In genomic region chr1:203475012-203475981, GRCh38 we compare ENCODE assay signal across 8 cellular contexts. TPM values are rescaled to one million over a fixed set of nuclear protein-coding genes. Genes with fewer than 3 reads are reported as not detected.
DNase-seq lines count a peak whose midpoint lies in the region; ATAC-seq and TF ChIP-seq lines count a peak whose summit lies in the region.

Gene PRELP, plus strand, starts transcription at chr1:203475806. Its CDS starts 7,379 bp downstream, at chr1:203483185.

- DNase-seq in AG09319 (ENCODE audit: extremely low read depth, low read depth) (peak; percentile 38), NCI-H2107 (lab: John Stamatoyannopoulos, UW) (peak; percentile 43), occipital lobe (lab: John Stamatoyannopoulos, UW) (no peak), H4 (ENCODE audit: low spot score) (no peak)
- no peak for DNase-seq in activated T-helper 1 cell treated with anti-CD3 and anti-CD28 coated beads, Interleukin-12 subunit alpha, Interleukin-12 subunit beta, Interleukin-2, Interleukin-4 antibody, amounts not matched to agents 30 ng/mL and 10 ng/mL and 1 ng/mL, durations not matched to agents 14 hours and 24 hours and 36 hours (ENCODE audit: low spot score)

- H3K36me3 Mint-ChIP-seq in activated T-helper 1 cell treated with anti-CD3 and anti-CD28 coated beads, Interleukin-12 subunit alpha, Interleukin-12 subunit beta, Interleukin-2, Interleukin-4 antibody, amounts not matched to agents 30 ng/mL and 10 ng/mL and 1 ng/mL, durations not matched to agents 14 hours and 24 hours and 36 hours (ENCODE audit: low read depth): no peaks in the 10 kb centered on the region

- H3K4me1 Mint-ChIP-seq in activated T-helper 1 cell treated with anti-CD3 and anti-CD28 coated beads, Interleukin-12 subunit alpha, Interleukin-12 subunit beta, Interleukin-2, Interleukin-4 antibody, amounts not matched to agents 30 ng/mL and 10 ng/mL and 1 ng/mL, durations not matched to agents 14 hours and 24 hours and 36 hours (ENCODE audit: low read depth): peaks cover 15% of the 10 kb centered on the region

- H3K9me3 ChIP-seq in muscle layer of colon (ENCODE audit: low read length): no peaks in the 10 kb centered on the region

- no peaks in the 10 kb centered on the region for H3K27me3 ChIP-seq in muscle layer of colon (ENCODE audit: control insufficient read depth in 1 of 2, insufficient read depth in 2 of 2, low read length in 2 of 2)

- peaks cover 42% of the 10 kb centered on the region for H3K4me1 ChIP-seq in muscle layer of colon (ENCODE audit: insufficient read depth, low read length)

- H3K27ac Mint-ChIP-seq in activated T-helper 1 cell treated with anti-CD3 and anti-CD28 coated beads, Interleukin-12 subunit alpha, Interleukin-12 subunit beta, Interleukin-2, Interleukin-4 antibody, amounts not matched to agents 30 ng/mL and 10 ng/mL and 1 ng/mL, durations not matched to agents 14 hours and 24 hours and 36 hours: no peak within 1 kb of the TSS

- peak within 1 kb of the TSS; percentile 85 for H3K27ac ChIP-seq in muscle layer of colon (ENCODE audit: low read depth, low read length)

- peak within 1 kb of the TSS; percentile 7 to 67 for H3K4me3 ChIP-seq in muscle layer of colon (ENCODE audit: low read depth in 1 of 2, low read length in 2 of 2)

- no peaks in the 10 kb centered on the region for H3K36me3 ChIP-seq in muscle layer of colon (ENCODE audit: insufficient read depth, low read length)

- ATAC-seq in esophagus mucosa (peak; percentile 36), GM18498 (IDR thresholded peaks at IDR 0.05; ENCODE audit: unreplicated experiment) (no peak)

- H3K9me3 Mint-ChIP-seq in activated T-helper 1 cell treated with anti-CD3 and anti-CD28 coated beads, Interleukin-12 subunit alpha, Interleukin-12 subunit beta, Interleukin-2, Interleukin-4 antibody, amounts not matched to agents 30 ng/mL and 10 ng/mL and 1 ng/mL, durations not matched to agents 14 hours and 24 hours and 36 hours: no peaks in the 10 kb centered on the region

- TF ChIP-seq CTCF in AG09319 (IDR thresholded peaks at IDR 0.05; ENCODE audit: low read depth, low read length): peak; percentile 16

- H3K9ac ChIP-seq in muscle layer of colon (ENCODE audit: low read length): peak within 1 kb of the TSS; percentile 59

- intact Hi-C loops in activated T-helper 1 cell treated with anti-CD3 and anti-CD28 coated beads, Interleukin-12 subunit alpha, Interleukin-12 subunit beta, Interleukin-2, Interleukin-4 antibody, amounts not matched to agents 30 ng/mL and 10 ng/mL and 1 ng/mL, durations not matched to agents 14 hours and 24 hours and 36 hours (cut with micrococcal nuclease): no loop called here

- H3K27me3 Mint-ChIP-seq in activated T-helper 1 cell treated with anti-CD3 and anti-CD28 coated beads, Interleukin-12 subunit alpha, Interleukin-12 subunit beta, Interleukin-2, Interleukin-4 antibody, amounts not matched to agents 30 ng/mL and 10 ng/mL and 1 ng/mL, durations not matched to agents 14 hours and 24 hours and 36 hours (ENCODE audit: insufficient read depth): peaks cover 14% of the 10 kb centered on the region

- no peak within 1 kb of the TSS for H3K4me3 Mint-ChIP-seq in activated T-helper 1 cell treated with anti-CD3 and anti-CD28 coated beads, Interleukin-12 subunit alpha, Interleukin-12 subunit beta, Interleukin-2, Interleukin-4 antibody, amounts not matched to agents 30 ng/mL and 10 ng/mL and 1 ng/mL, durations not matched to agents 14 hours and 24 hours and 36 hours

RNA-seq across cellular contexts. Expression of gene PRELP, which starts in this region (rescaled TPM):
- total RNA-seq in esophagus mucosa (1.5 TPM), occipital lobe (0.16 TPM)
- total RNA-seq in activated T-helper 1 cell treated with anti-CD3 and anti-CD28 coated beads, Interleukin-12 subunit alpha, Interleukin-12 subunit beta, Interleukin-2, Interleukin-4 antibody, amounts not matched to agents 30 ng/mL and 10 ng/mL and 1 ng/mL, durations not matched to agents 14 hours and 24 hours and 36 hours: not detected in 2 replicates
- total RNA-seq in H4 (2014; rRNA removed; shearing (Covaris generic)): not detected in 2 replicates

Comparison
In these comparisons a context has a peak if more than half of its experiments do, and no peak if none do; other contexts are left out.
1. DNase-seq: peak in AG09319 (single experiment) and NCI-H2107 (single experiment); none in activated T-helper 1 cell treated with anti-CD3 and anti-CD28 coated beads, Interleukin-12 subunit alpha, Interleukin-12 subunit beta, Interleukin-2, Interleukin-4 antibody, amounts not matched to agents 30 ng/mL and 10 ng/mL and 1 ng/mL, durations not matched to agents 14 hours and 24 hours and 36 hours (single experiment), occipital lobe (single experiment) and H4 (single experiment).